ENCODE assay signal across 12 cellular contexts in genomic region chr7:125568799-125569198, GRCh38.
A peak's percentile ranks its signal among the peaks of the same experiment; 100 is the strongest.
DNase-seq lines count a peak whose midpoint lies in the region; ATAC-seq lines count a peak whose summit lies in the region.
"Had no signal": no experiment of that assay in that cellular context is flagged by ENCODE, and none has a peak within 500 bp of the region (broad histone marks: within the 10 kb centered on the region; RNA-seq: fewer than 3 reads in every experiment).

No MANE protein-coding gene starts in this region.

- no peaks in the 10 kb centered on the region for H3K36me3 Mint-ChIP-seq in memory B cell
- H3K36me3 Mint-ChIP-seq: naive B cell had no signal

- ATAC-seq in GM19025 (IDR thresholded peaks at IDR 0.05; ENCODE audit: low read depth, unreplicated experiment) (peak; percentile 98), GM21786 (IDR thresholded peaks at IDR 0.05; ENCODE audit: unreplicated experiment) (peak; percentile 95), HG03196 (IDR thresholded peaks at IDR 0.05; ENCODE audit: unreplicated experiment) (peak; percentile 88), memory B cell (ENCODE audit: low read depth) (peak; percentile 85)

- H3K9me3 Mint-ChIP-seq in memory B cell = peaks cover 5% of the 10 kb centered on the region

- H3K27me3 Mint-ChIP-seq in memory B cell = no peaks in the 10 kb centered on the region
- H3K27me3 Mint-ChIP-seq: naive B cell had no signal

- H3K4me1 Mint-ChIP-seq in memory B cell = no peaks in the 10 kb centered on the region
- H3K4me1 Mint-ChIP-seq: naive B cell had no signal

- H3K27ac Mint-ChIP-seq in memory B cell = no peak overlapping the region

- H3K4me3 Mint-ChIP-seq in memory B cell = peak overlapping the region; percentile 38
- H3K4me3 Mint-ChIP-seq: naive B cell had no signal

- DNase-seq in memory B cell (ENCODE audit: low spot score in 2 of 2) = no peak
- DNase-seq in activated effector memory CD4-positive, alpha-beta T cell treated with Interleukin-2 at 50 U/mL for 16 hours = no peak
- no peak for DNase-seq in kidney glomerular epithelial cell (lab: John Stamatoyannopoulos, UW)
- DNase-seq in activated effector memory CD4-positive, alpha-beta T cell treated with anti-CD3 and anti-CD28 coated beads, Interleukin-2, amount 50 U/mL, for 16 hours = no peak
- DNase-seq in HuH-7.5 (ENCODE audit: low spot score) = no peak
- DNase-seq: activated T-cell treated with anti-CD3 and anti-CD28 coated beads, Interleukin-2, amount 50 U/mL, for 48 hours; naive B cell; NCI-H187 treated with DMSO at 0.1 percent for 48 hours; Peyer's patch had no signal
